9 cellular contexts compared by ENCODE assay signal in the genomic region with DNA sequence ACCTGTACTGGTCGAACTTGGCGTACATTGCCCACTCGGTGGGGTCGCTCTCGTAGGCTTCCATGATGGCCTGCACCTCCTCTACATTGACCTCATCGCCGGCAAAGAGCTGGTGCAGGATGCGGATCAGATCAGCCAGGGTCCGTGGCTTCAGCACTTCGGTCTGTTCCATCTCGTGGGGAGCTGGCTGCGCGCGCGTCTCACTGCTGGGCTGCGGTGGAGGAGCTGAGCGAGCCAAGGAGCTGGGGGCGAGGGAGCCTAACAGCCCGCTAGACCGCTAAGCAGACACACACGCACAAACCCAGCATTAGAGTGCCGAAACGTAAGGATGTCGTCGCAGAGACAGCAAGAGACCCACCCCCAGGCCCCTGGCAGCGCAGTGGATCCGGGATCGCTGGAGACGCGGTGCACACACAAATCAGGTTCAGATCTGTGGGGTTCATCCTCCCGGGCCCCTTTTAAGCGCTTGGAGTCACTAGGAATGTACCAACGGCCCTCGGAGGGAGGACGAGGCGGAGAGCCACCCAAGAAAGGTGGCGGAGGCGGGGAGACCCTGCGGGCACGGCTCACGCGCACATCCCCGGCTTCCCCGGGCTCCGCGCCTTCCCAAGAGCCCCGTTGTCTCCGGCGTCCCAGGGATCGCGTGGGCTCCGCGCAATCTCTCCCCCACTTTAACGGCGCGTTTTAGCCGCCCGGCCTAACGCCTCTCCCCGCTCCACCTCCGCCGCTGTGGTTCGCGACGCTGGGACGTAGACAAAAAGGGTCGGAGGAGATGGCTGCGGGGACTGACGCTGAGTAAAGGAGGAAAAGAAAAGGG. TPM values are rescaled to one million over a fixed set of nuclear protein-coding genes. Genes with fewer than 3 reads are reported as not detected.
A peak's percentile ranks its signal among the peaks of the same experiment; 100 is the strongest.
DNase-seq lines count a peak whose midpoint lies in the region; ATAC-seq and TF ChIP-seq lines count a peak whose summit lies in the region.
"Had no signal": no experiment of that assay in that cellular context is flagged by ENCODE, and none has a peak within 500 bp of the region (broad histone marks: within the 10 kb centered on the region; RNA-seq: fewer than 3 reads in every experiment).

Gene CDO1, minus strand, starts transcription at position 434 of the 817 bp plus-strand sequence. Its CDS starts 262 bp downstream, at position 172.

- H3K4me1 ChIP-seq in CD4-positive, CD25-positive, alpha-beta regulatory T cell (ENCODE audit: control insufficient read depth, insufficient read depth, low read length, poor library complexity, severe bottlenecking): peaks cover 14% of the 10 kb centered on the region
- H3K4me1 ChIP-seq in mucosa of rectum (ENCODE audit: control insufficient read depth in 2 of 2, insufficient read depth in 2 of 2, low read length in 2 of 2): peaks cover 0 to 8% of the 10 kb centered on the region in 2 donors
- peaks cover 4 to 13% of the 10 kb centered on the region in 2 donors for H3K4me1 ChIP-seq in thyroid gland

- H3K9ac ChIP-seq in mucosa of rectum (ENCODE audit: low read depth in 1 of 2, low read length in 2 of 2): no peak within 1 kb of the TSS

- no peak for TF ChIP-seq CTCF in thyroid gland (IDR thresholded peaks at IDR 0.05)

- H3K4me3 Mint-ChIP-seq in CD4-positive, CD25-positive, alpha-beta regulatory T cell: peak within 1 kb of the TSS in 3 of 4 donors; percentile 23 to 69 (median 56)
- peak within 1 kb of the TSS; percentile 61 for H3K4me3 Mint-ChIP-seq in activated T-helper 17 cell treated with anti-CD3 and anti-CD28 coated beads, Interleukin-2, amount 50 U/mL, for 72 hours

- no peak within 1 kb of the TSS for H3K27ac Mint-ChIP-seq in CD4-positive, CD25-positive, alpha-beta regulatory T cell
- H3K27ac Mint-ChIP-seq in activated T-helper 17 cell treated with anti-CD3 and anti-CD28 coated beads, Interleukin-2, amount 50 U/mL, for 72 hours: no peak within 1 kb of the TSS

- H3K36me3 ChIP-seq in CD4-positive, CD25-positive, alpha-beta regulatory T cell (ENCODE audit: control insufficient read depth, insufficient read depth, low read length): no peaks in the 10 kb centered on the region
- H3K36me3 ChIP-seq in mucosa of rectum (ENCODE audit: control insufficient read depth in 2 of 2, insufficient read depth in 2 of 2, low read length in 2 of 2) (no peaks in the 10 kb centered on the region), thyroid gland (no peaks in the 10 kb centered on the region)

- no peaks in the 10 kb centered on the region for H3K36me3 Mint-ChIP-seq in CD4-positive, CD25-positive, alpha-beta regulatory T cell
- no peaks in the 10 kb centered on the region for H3K36me3 Mint-ChIP-seq in activated T-helper 17 cell treated with anti-CD3 and anti-CD28 coated beads, Interleukin-2, amount 50 U/mL, for 72 hours (ENCODE audit: low read depth)

- no peak within 1 kb of the TSS for H3K27ac ChIP-seq in CD4-positive, CD25-positive, alpha-beta regulatory T cell (ENCODE audit: insufficient read depth, low read length, poor library complexity, severe bottlenecking)
- H3K27ac ChIP-seq in mucosa of rectum (ENCODE audit: low read depth in 2 of 2, low read length in 2 of 2) (no peak within 1 kb of the TSS), thyroid gland (peak within 1 kb of the TSS; percentile 38 to 56 (median 49))

- peaks cover 0 to 21% (median 8%) of the 10 kb centered on the region in 4 donors for H3K4me1 Mint-ChIP-seq in CD4-positive, CD25-positive, alpha-beta regulatory T cell
- peaks cover 5% of the 10 kb centered on the region for H3K4me1 Mint-ChIP-seq in activated T-helper 17 cell treated with anti-CD3 and anti-CD28 coated beads, Interleukin-2, amount 50 U/mL, for 72 hours

- DNase-seq in CD4-positive, CD25-positive, alpha-beta regulatory T cell: peak in 1 of 3 donors; percentile 28
- DNase-seq in HT1080 (ENCODE audit: low read depth) (peak; percentile 19), fibroblast of peridontal ligament (ENCODE audit: extremely low read depth) (peak; percentile 70), thyroid gland (peak; percentile 11 to 53), NCI-H226 (no peak)

- intact Hi-C loops in thyroid gland (cut with DNase I): no loop called here

- H3K27me3 ChIP-seq in CD4-positive, CD25-positive, alpha-beta regulatory T cell (ENCODE audit: control insufficient read depth, insufficient read depth, low read length): peaks cover 37% of the 10 kb centered on the region
- peaks cover 27 to 38% of the 10 kb centered on the region in 2 donors for H3K27me3 ChIP-seq in mucosa of rectum (ENCODE audit: control insufficient read depth in 2 of 2, insufficient read depth in 2 of 2, low read length in 2 of 2)
- no peaks in the 10 kb centered on the region for H3K27me3 ChIP-seq in thyroid gland

- peaks cover 0 to 4% (median 0%) of the 10 kb centered on the region in 7 donors for H3K9me3 Mint-ChIP-seq in CD4-positive, CD25-positive, alpha-beta regulatory T cell
- H3K9me3 Mint-ChIP-seq in activated T-helper 17 cell treated with anti-CD3 and anti-CD28 coated beads, Interleukin-2, amount 50 U/mL, for 72 hours: no peaks in the 10 kb centered on the region

- no peaks in the 10 kb centered on the region for H3K9me3 ChIP-seq in CD4-positive, CD25-positive, alpha-beta regulatory T cell (ENCODE audit: control insufficient read depth in 2 of 2, low read length in 2 of 2)
- H3K9me3 ChIP-seq in mucosa of rectum (ENCODE audit: control insufficient read depth in 2 of 2, low read length in 2 of 2): no peaks in the 10 kb centered on the region
- H3K9me3 ChIP-seq in thyroid gland: no peaks in the 10 kb centered on the region

- H3K4me3 ChIP-seq in CD4-positive, CD25-positive, alpha-beta regulatory T cell (ENCODE audit: low read depth, low read length): no peak within 1 kb of the TSS
- H3K4me3 ChIP-seq in mucosa of rectum (ENCODE audit: low read length in 2 of 2) (peak within 1 kb of the TSS; percentile 38 to 71), thyroid gland (replicated peaks in 1 of 3) (peak within 1 kb of the TSS in 2 of 3 donors; percentile 28 to 48)

- 2% methylated on average over 37 to 42 of the region's 69 CpGs for WGBS in thyroid gland, 2 donors

- peak in 1 of 2 donors; percentile 53 for TF ChIP-seq POLR2A in thyroid gland (IDR thresholded peaks at IDR 0.05)

- ATAC-seq in CD4-positive, CD25-positive, alpha-beta regulatory T cell (ENCODE audit: low read depth in 2 of 2): peak; percentile 12 to 42
- ATAC-seq in activated T-helper 17 cell treated with anti-CD3 and anti-CD28 coated beads, Interleukin-2, amount 50 U/mL, for 72 hours (replicated peaks): peak; percentile 44
- no peak for ATAC-seq in GM21381 (IDR thresholded peaks at IDR 0.05; ENCODE audit: unreplicated experiment)
- ATAC-seq: HCT116 had no signal

- H3K27me3 Mint-ChIP-seq in CD4-positive, CD25-positive, alpha-beta regulatory T cell: peaks cover 79% of the 10 kb centered on the region
- H3K27me3 Mint-ChIP-seq in activated T-helper 17 cell treated with anti-CD3 and anti-CD28 coated beads, Interleukin-2, amount 50 U/mL, for 72 hours: peaks cover 64% of the 10 kb centered on the region

RNA-seq across cellular contexts. Expression of gene CDO1, which starts in this region (rescaled TPM):
- 1.7 TPM for total RNA-seq in CD4-positive, CD25-positive, alpha-beta regulatory T cell
- polyA plus RNA-seq in CD4-positive, CD25-positive, alpha-beta regulatory T cell: under 1 TPM in 2 of 4 donors, not detected in 2; 0.16 to 0.24 TPM
- 1.4 and 3.3 TPM in 2 replicates for total RNA-seq in HT1080 (2014; rRNA removed; shearing (Covaris generic))
- polyA plus RNA-seq in HT1080 (2015; cell fraction: cytosol; rRNA removed): 0.83 TPM in 1 of 2 replicates, not detected in the other
- polyA plus RNA-seq in HT1080 (2015; cell fraction: nucleus; rRNA removed): 0.06 and 0.08 TPM in 2 replicates
- total RNA-seq in activated T-helper 17 cell treated with anti-CD3 and anti-CD28 coated beads, Interleukin-2, amount 50 U/mL, for 72 hours: not detected
- 10 to 100 TPM in 3 of 4 donors, 1 to 10 TPM in 1; 4.0 to 40.4 (median 24.0) TPM for total RNA-seq in thyroid gland

Comparison
In these comparisons a context has a peak if more than half of its experiments do, and no peak if none do; other contexts are left out.
1. Peak in ATAC-seq in activated T-helper 17 cell treated with anti-CD3 and anti-CD28 coated beads, Interleukin-2, amount 50 U/mL, for 72 hours; RNA of the gene not detected or under 1 TPM.
2. H3K27ac ChIP-seq: peak in thyroid gland (3 of 3); none in CD4-positive, CD25-positive, alpha-beta regulatory T cell (single experiment) and mucosa of rectum (0 of 2).